ENCODE assay signal across 18 cellular contexts in genomic region chr2:11765501-11765900, GRCh38. TPM values are rescaled to one million over a fixed set of nuclear protein-coding genes. Genes with fewer than 3 reads are reported as not detected.
DNase-seq lines count a peak whose midpoint lies in the region; ATAC-seq and TF ChIP-seq lines count a peak whose summit lies in the region.
"Had no signal": no experiment of that assay in that cellular context is flagged by ENCODE, and none has a peak within 500 bp of the region (broad histone marks: within the 10 kb centered on the region; RNA-seq: fewer than 3 reads in every experiment).

No MANE protein-coding gene starts in this region.

- H3K4me1 ChIP-seq in sigmoid colon = peaks cover 0 to 12% (median 9%) of the 10 kb centered on the region in 4 donors
- H3K4me1 ChIP-seq in Karpas-422 (ENCODE audit: low read length) = no peaks in the 10 kb centered on the region
- peaks cover 18% of the 10 kb centered on the region for H3K4me1 ChIP-seq in BE2C
- H3K4me1 ChIP-seq in CD4-positive, alpha-beta memory T cell (ENCODE audit: insufficient read depth, low read length) = peaks cover 19% of the 10 kb centered on the region

- CTCF ChIA-PET in CD4-positive, alpha-beta memory T cell (lab: Charles Lee; ENCODE audit: partially characterized antibody) = interaction anchor here (1.4 to 1.9 kb wide), 3 partner anchors 16 to 32 kb away, joined by 3 to 5 read pairs (median 4); no protein-coding TSS in a partner anchor

- H3K9me3 ChIP-seq in sigmoid colon (no peaks in the 10 kb centered on the region), Karpas-422 (ENCODE audit: low read length) (no peaks in the 10 kb centered on the region), BE2C (no peaks in the 10 kb centered on the region)
- H3K9me3 ChIP-seq in CD4-positive, alpha-beta memory T cell (ENCODE audit: control insufficient read depth in 1 of 2, low read length in 2 of 2) = no peaks in the 10 kb centered on the region

- no peaks in the 10 kb centered on the region for H4K20me1 ChIP-seq in Karpas-422 (ENCODE audit: insufficient read depth, low read depth, low read length)

- intact Hi-C loops in natural killer cell (cut with micrococcal nuclease) = no loop called here
- intact Hi-C loops in sigmoid colon (cut with DNase I) = no loop called here
- intact Hi-C loops in CD4-positive, alpha-beta memory T cell (cut with micrococcal nuclease) = no loop called here

- H3K27me3 ChIP-seq in sigmoid colon (no peaks in the 10 kb centered on the region), Karpas-422 (ENCODE audit: low read length) (no peaks in the 10 kb centered on the region), BE2C (no peaks in the 10 kb centered on the region)
- H3K27me3 ChIP-seq in CD4-positive, alpha-beta memory T cell (ENCODE audit: insufficient read depth, low read length) = no peaks in the 10 kb centered on the region

- H3K27ac Mint-ChIP-seq in natural killer cell treated with Interleukin-12 subunit alpha and Interleukin-12 subunit beta and Interleukin-15 and Interleukin-18, amount 100 ng/mL, for 72 hours = peak overlapping the region; percentile 18 to 51
- H3K27ac Mint-ChIP-seq in natural killer cell (no peak overlapping the region), glutamatergic neuron (ENCODE audit: unreplicated experiment) (peak overlapping the region; percentile 46)
- peak overlapping the region in 1 of 7 donors; percentile 46 for H3K27ac Mint-ChIP-seq in CD4-positive, alpha-beta memory T cell
- H3K27ac Mint-ChIP-seq: CD4-positive, alpha-beta T cell; HFFc6 had no signal

- ATAC-seq in natural killer cell treated with Interleukin-12 subunit alpha and Interleukin-12 subunit beta and Interleukin-15 and Interleukin-18, amount 100 ng/mL, for 72 hours = no peak
- ATAC-seq in natural killer cell = no peak
- ATAC-seq: HCT116 had no signal

- TF ChIP-seq EP300 in sigmoid colon (IDR thresholded peaks at IDR 0.05) = no peak

- H3K36me3 Mint-ChIP-seq in natural killer cell treated with Interleukin-12 subunit alpha and Interleukin-12 subunit beta and Interleukin-15 and Interleukin-18, amount 100 ng/mL, for 72 hours = peaks cover 32% of the 10 kb centered on the region
- H3K36me3 Mint-ChIP-seq in natural killer cell = peaks cover 21% of the 10 kb centered on the region
- H3K36me3 Mint-ChIP-seq in glutamatergic neuron (ENCODE audit: unreplicated experiment) = peaks cover 28% of the 10 kb centered on the region
- peaks cover 56 to 76% of the 10 kb centered on the region in 2 donors for H3K36me3 Mint-ChIP-seq in CD4-positive, alpha-beta memory T cell

- H3K4me1 Mint-ChIP-seq in natural killer cell treated with Interleukin-12 subunit alpha and Interleukin-12 subunit beta and Interleukin-15 and Interleukin-18, amount 100 ng/mL, for 72 hours (ENCODE audit: low read depth in 2 of 2) = peaks cover 46 to 48% of the 10 kb centered on the region in 2 donors
- H3K4me1 Mint-ChIP-seq in natural killer cell (peaks cover 43 to 56% of the 10 kb centered on the region in 2 donors), glutamatergic neuron (ENCODE audit: low read depth, unreplicated experiment) (peaks cover 18% of the 10 kb centered on the region)
- peaks cover 22 to 37% (median 31%) of the 10 kb centered on the region in 4 donors for H3K4me1 Mint-ChIP-seq in CD4-positive, alpha-beta memory T cell

- no peak overlapping the region for H3K27ac ChIP-seq in sigmoid colon
- no peak overlapping the region for H3K27ac ChIP-seq in Karpas-422 (ENCODE audit: low read length)
- H3K27ac ChIP-seq in CD4-positive, alpha-beta memory T cell (ENCODE audit: low read depth, low read length) = no peak overlapping the region
- H3K27ac ChIP-seq: C4-2B, HL-60 had no signal

- H3K36me3 ChIP-seq in sigmoid colon (peaks cover 10 to 52% (median 14%) of the 10 kb centered on the region in 4 donors), Karpas-422 (ENCODE audit: insufficient read depth, low read length) (no peaks in the 10 kb centered on the region), BE2C (peaks cover 53% of the 10 kb centered on the region)
- H3K36me3 ChIP-seq in CD4-positive, alpha-beta memory T cell (ENCODE audit: insufficient read depth, low read length) = peaks cover 46% of the 10 kb centered on the region

- POLR2A ChIA-PET in CD4-positive, alpha-beta memory T cell (lab: Charles Lee; ENCODE audit: partially characterized antibody) = interaction anchor here (0.8 to 1.3 kb wide), 2 partner anchors 10 to 11 kb away, joined by 3 to 8 read pairs; no protein-coding TSS in a partner anchor

- H3K9me3 Mint-ChIP-seq in natural killer cell treated with Interleukin-12 subunit alpha and Interleukin-12 subunit beta and Interleukin-15 and Interleukin-18, amount 100 ng/mL, for 72 hours = no peaks in the 10 kb centered on the region
- H3K9me3 Mint-ChIP-seq in natural killer cell = no peaks in the 10 kb centered on the region
- peaks cover 11% of the 10 kb centered on the region for H3K9me3 Mint-ChIP-seq in glutamatergic neuron (ENCODE audit: unreplicated experiment)
- no peaks in the 10 kb centered on the region for H3K9me3 Mint-ChIP-seq in CD4-positive, alpha-beta memory T cell
- H3K9me3 Mint-ChIP-seq: CD4-positive, alpha-beta T cell; HFFc6 had no signal

- no peak overlapping the region for H2AFZ ChIP-seq in Karpas-422 (ENCODE audit: low read length)

- WGBS in sigmoid colon, 2 donors = 94 to 96% methylated on average over 13 of the region's 13 CpGs

- H3K4me2 ChIP-seq in Karpas-422 (ENCODE audit: low read depth, low read length, poor library complexity, severe bottlenecking) = no peak overlapping the region

- TF ChIP-seq POLR2A in sigmoid colon (IDR thresholded peaks at IDR 0.05) = no peak

- H3K4me3 ChIP-seq in sigmoid colon = no peak overlapping the region
- H3K4me3 ChIP-seq in Karpas-422 (ENCODE audit: low read length) = no peak overlapping the region
- no peak overlapping the region for H3K4me3 ChIP-seq in BE2C (ENCODE audit: low read depth, low read length)
- no peak overlapping the region for H3K4me3 ChIP-seq in CD4-positive, alpha-beta memory T cell (ENCODE audit: low read length in 2 of 2)

- H3K4me3 Mint-ChIP-seq in natural killer cell treated with Interleukin-12 subunit alpha and Interleukin-12 subunit beta and Interleukin-15 and Interleukin-18, amount 100 ng/mL, for 72 hours = no peak overlapping the region
- H3K4me3 Mint-ChIP-seq in natural killer cell (no peak overlapping the region), glutamatergic neuron (ENCODE audit: unreplicated experiment) (no peak overlapping the region)
- no peak overlapping the region for H3K4me3 Mint-ChIP-seq in CD4-positive, alpha-beta memory T cell
- H3K4me3 Mint-ChIP-seq: CD4-positive, alpha-beta T cell; HFFc6 had no signal

- TF ChIP-seq CTCF in natural killer cell (IDR thresholded peaks at IDR 0.05) (no peak), glutamatergic neuron (IDR thresholded peaks at IDR 0.05; ENCODE audit: partially characterized antibody, unreplicated experiment) (no peak), sigmoid colon (IDR thresholded peaks at IDR 0.05) (no peak), BE2C (IDR thresholded peaks at IDR 0.05; ENCODE audit: low read depth, low read length) (no peak)

- H3K79me2 ChIP-seq in Karpas-422 (ENCODE audit: low read length) = no peaks in the 10 kb centered on the region

- no peak for DNase-seq in natural killer cell treated with Interleukin-12 subunit alpha and Interleukin-12 subunit beta and Interleukin-15 and Interleukin-18, amount 100 ng/mL, for 72 hours (ENCODE audit: low spot score)
- DNase-seq in natural killer cell = no peak
- no peak for DNase-seq in glutamatergic neuron
- DNase-seq in sigmoid colon = peak; percentile 44
- no peak for DNase-seq in Karpas-422
- DNase-seq in BE2C = no peak
- no peak for DNase-seq in CD4-positive, alpha-beta memory T cell
- DNase-seq: ACHN; CD4-positive, alpha-beta T cell; DMS153; DMS79; GDM1; GOT3; H7; HFFc6 had no signal

- H3K9me2 ChIP-seq in Karpas-422 (replicated peaks; ENCODE audit: insufficient read depth, low read length) = no peaks in the 10 kb centered on the region

- no peak overlapping the region for H3K9ac ChIP-seq in Karpas-422 (ENCODE audit: low read length)

- H3K27me3 Mint-ChIP-seq in natural killer cell treated with Interleukin-12 subunit alpha and Interleukin-12 subunit beta and Interleukin-15 and Interleukin-18, amount 100 ng/mL, for 72 hours = no peaks in the 10 kb centered on the region
- H3K27me3 Mint-ChIP-seq in natural killer cell (ENCODE audit: low read depth in 2 of 2) (no peaks in the 10 kb centered on the region), glutamatergic neuron (ENCODE audit: unreplicated experiment) (peaks cover 11% of the 10 kb centered on the region)
- H3K27me3 Mint-ChIP-seq in CD4-positive, alpha-beta memory T cell = no peaks in the 10 kb centered on the region
- H3K27me3 Mint-ChIP-seq: CD4-positive, alpha-beta T cell had no signal

RNA-seq across cellular contexts. Expression of gene LPIN1, which starts 19.1 kb away (rescaled TPM):
- total RNA-seq in natural killer cell treated with Interleukin-12 subunit alpha and Interleukin-12 subunit beta and Interleukin-15 and Interleukin-18, amount 100 ng/mL, for 72 hours = 100 to 1,000 TPM in 1 of 2 donors, 10 to 100 TPM in 1; 63.0 to 112 TPM
- total RNA-seq in natural killer cell = 100 to 1,000 TPM in 2 of 3 donors, 10 to 100 TPM in 1; 95.0 to 122 (median 118) TPM
- 142 TPM for total RNA-seq in glutamatergic neuron (ENCODE audit: unreplicated experiment)
- total RNA-seq in sigmoid colon = 10 to 100 TPM; 27.5 to 37.4 (median 30.6) TPM
- polyA plus RNA-seq in sigmoid colon = 10 to 100 TPM in 1 of 3 donors, 1 to 10 TPM in 2; 4.2 to 29.2 (median 4.9) TPM
- total RNA-seq in Karpas-422 (2014; rRNA removed; shearing (Covaris generic); ENCODE audit: low replicate concordance) = 4.9 and 10.8 TPM in 2 replicates
- polyA plus RNA-seq in BE2C (2012; ENCODE audit: insufficient read depth, insufficient read length, low read depth) = 89.6 TPM
- 10 to 100 TPM; 74.3 to 83.9 TPM for total RNA-seq in CD4-positive, alpha-beta memory T cell
- 10 to 100 TPM; 13.3 to 28.7 TPM for polyA plus RNA-seq in CD4-positive, alpha-beta memory T cell

Comparison
In these comparisons a context has a peak if more than half of its experiments do, and no peak if none do; other contexts are left out.
1. H3K27ac Mint-ChIP-seq: peak in natural killer cell treated with Interleukin-12 subunit alpha and Interleukin-12 subunit beta and Interleukin-15 and Interleukin-18, amount 100 ng/mL, for 72 hours (2 of 2) and glutamatergic neuron (single experiment); none in natural killer cell (0 of 2).